8 cellular contexts compared by ENCODE assay signal in genomic region chr21:37072239-37072987, GRCh38. TPM values are rescaled to one million over a fixed set of nuclear protein-coding genes. Genes with fewer than 3 reads are reported as not detected.
A peak's percentile ranks its signal among the peaks of the same experiment; 100 is the strongest.
DNase-seq lines count a peak whose midpoint lies in the region; ATAC-seq and TF ChIP-seq lines count a peak whose summit lies in the region.

No MANE protein-coding gene starts in this region.

- H2AFZ ChIP-seq in neural cell (ENCODE audit: low read depth, low read length) = peak overlapping the region; percentile 62

- 0 to 1% methylated on average over 19 to 46 of the region's 54 CpGs for WGBS in upper lobe of left lung, 2 donors

- peaks cover 41% of the 10 kb centered on the region for H3K79me2 ChIP-seq in neural cell (replicated peaks; ENCODE audit: insufficient read depth, low read length)

- H3K9me3 ChIP-seq in BLaER1 treated with 17β-estradiol and CSF1 and Interleukin-3, amounts not matched to agents 10 nM and 100 nM (replicated peaks in 1 of 11) = peaks cover 0 to 18% (median 11%) of the 10 kb centered on the region in 11 experiments; a peak in 12 of 22 replicates
- H3K9me3 ChIP-seq in neural cell (ENCODE audit: low read length) (no peaks in the 10 kb centered on the region), upper lobe of left lung (no peaks in the 10 kb centered on the region)

- H3K36me3 ChIP-seq in BLaER1 treated with 17β-estradiol and CSF1 and Interleukin-3, amounts not matched to agents 10 nM and 100 nM = peaks cover 7 to 19% (median 12%) of the 10 kb centered on the region in 11 experiments; a peak in 19 of 22 replicates
- H3K36me3 ChIP-seq in neural cell (ENCODE audit: insufficient read depth, low read length) = no peaks in the 10 kb centered on the region
- no peaks in the 10 kb centered on the region for H3K36me3 ChIP-seq in upper lobe of left lung

- H3K9me2 ChIP-seq in neural cell (ENCODE audit: insufficient read depth, low read length) = no peaks in the 10 kb centered on the region

- peak overlapping the region; percentile 92 to 97 (median 95) for H3K9ac ChIP-seq in BLaER1 treated with 17β-estradiol and CSF1 and Interleukin-3, amounts not matched to agents 10 nM and 100 nM
- H3K9ac ChIP-seq in neural cell (ENCODE audit: low read length) = peak overlapping the region; percentile 94

- DNase-seq in NCI-H82 (lab: John Stamatoyannopoulos, UW) (peak; percentile 91), foreskin melanocyte (peak; percentile 68), upper lobe of left lung (peak; percentile 74 to 96)
- peak; percentile 62 for DNase-seq in activated effector memory CD4-positive, alpha-beta T cell treated with Interleukin-2 at 50 U/mL for 16 hours

- peak; percentile 48 for TF ChIP-seq RAD21 in neural cell (conservative IDR thresholded peaks at IDR 0.05)

- no peak for TF ChIP-seq EP300 in neural cell (conservative IDR thresholded peaks at IDR 0.05; ENCODE audit: poor library complexity, severe bottlenecking)
- TF ChIP-seq EP300 in upper lobe of left lung (IDR thresholded peaks at IDR 0.05) = no peak

- peaks cover 28 to 41% (median 35%) of the 10 kb centered on the region in 10 experiments for H3K4me1 ChIP-seq in BLaER1 treated with 17β-estradiol and CSF1 and Interleukin-3, amounts not matched to agents 10 nM and 100 nM
- H3K4me1 ChIP-seq in upper lobe of left lung = peaks cover 9 to 28% (median 15%) of the 10 kb centered on the region in 4 donors

- H3K27me3 ChIP-seq in BLaER1 treated with 17β-estradiol and CSF1 and Interleukin-3, amounts not matched to agents 10 nM and 100 nM = no peaks in the 10 kb centered on the region
- H3K27me3 ChIP-seq in neural cell (ENCODE audit: insufficient read depth, low read depth, low read length) = no peaks in the 10 kb centered on the region
- no peaks in the 10 kb centered on the region for H3K27me3 ChIP-seq in upper lobe of left lung

- peak overlapping the region; percentile 74 to 96 (median 87) for H3K4me3 ChIP-seq in BLaER1 treated with 17β-estradiol and CSF1 and Interleukin-3, amounts not matched to agents 10 nM and 100 nM
- H3K4me3 ChIP-seq in neural cell (ENCODE audit: low read length) = peak overlapping the region; percentile 73
- peak overlapping the region; percentile 83 to 97 (median 90) for H3K4me3 ChIP-seq in upper lobe of left lung

- TF ChIP-seq POLR2A in upper lobe of left lung (IDR thresholded peaks at IDR 0.05) = peak in 1 of 4 donors; percentile 75

- peak overlapping the region; percentile 90 to 98 (median 96) for H3K27ac ChIP-seq in BLaER1 treated with 17β-estradiol and CSF1 and Interleukin-3, amounts not matched to agents 10 nM and 100 nM
- H3K27ac ChIP-seq in neural cell (ENCODE audit: low read length) (peak overlapping the region; percentile 99), upper lobe of left lung (peak overlapping the region; percentile 95 to 100 (median 98))

- peak overlapping the region; percentile 81 to 95 (median 91) for H3K4me2 ChIP-seq in BLaER1 treated with 17β-estradiol and CSF1 and Interleukin-3, amounts not matched to agents 10 nM and 100 nM
- peak overlapping the region; percentile 72 for H3K4me2 ChIP-seq in neural cell (ENCODE audit: low read length)

- peak; percentile 32 for ATAC-seq in GM19043 (IDR thresholded peaks at IDR 0.05; ENCODE audit: low read depth, unreplicated experiment)
- ATAC-seq in HG03196 (IDR thresholded peaks at IDR 0.05; ENCODE audit: unreplicated experiment) = peak; percentile 28
- ATAC-seq in upper lobe of left lung (ENCODE audit: low FRiP score in 2 of 2) = peak; percentile 75 to 87

- H3F3A ChIP-seq in neural cell (ENCODE audit: insufficient read depth, low read length, poor library complexity, severe bottlenecking) = peaks cover 11% of the 10 kb centered on the region

- TF ChIP-seq CTCF in neural cell (IDR thresholded peaks at IDR 0.05; ENCODE audit: poor library complexity, severe bottlenecking) = no peak
- no peak for TF ChIP-seq CTCF in upper lobe of left lung (IDR thresholded peaks at IDR 0.05)

- peaks cover 0 to 34% (median 18%) of the 10 kb centered on the region in 11 experiments; a peak in 14 of 22 replicates for H4K20me1 ChIP-seq in BLaER1 treated with 17β-estradiol and CSF1 and Interleukin-3, amounts not matched to agents 10 nM and 100 nM
- H4K20me1 ChIP-seq in neural cell (ENCODE audit: insufficient read depth) = peaks cover 4% of the 10 kb centered on the region

TF ChIP-seq in neural cell, 6 proteins besides CTCF, POLR2A, EP300 and RAD21:
- TF ChIP-seq REST (IDR thresholded peaks at IDR 0.05; ENCODE audit: borderline replicate concordance) = peak; percentile 87
- TF ChIP-seq SMC3 (conservative IDR thresholded peaks at IDR 0.05; ENCODE audit: poor library complexity) = peak; percentile 41
- peak; percentile 79 for TF ChIP-seq POLR2AphosphoS5 (IDR thresholded peaks at IDR 0.05)
- no peak for TF ChIP-seq MXI1 (conservative IDR thresholded peaks at IDR 0.05; ENCODE audit: poor library complexity, severe bottlenecking)
- TF ChIP-seq EZH2 (IDR thresholded peaks at IDR 0.05; ENCODE audit: borderline replicate concordance, insufficient read depth, low read length, poor library complexity, severe bottlenecking) = no peak
- TF ChIP-seq TAF1 (IDR thresholded peaks at IDR 0.05; ENCODE audit: low read depth) = peak; percentile 72

RNA-seq across cellular contexts. Expression of gene PIGP, which starts 0.5 kb away (rescaled TPM):
- 32.1 and 38.5 TPM in 2 replicates for polyA plus RNA-seq in neural cell
- 5.4 and 7.2 TPM in 2 replicates for polyA minus RNA-seq in neural cell
- total RNA-seq in upper lobe of left lung = 10 to 100 TPM in 4 of 6 donors, 1 to 10 TPM in 2; 3.1 to 33.1 (median 12.6) TPM

RNA-seq across cellular contexts. Expression of gene TTC3, which starts 0.6 kb away (rescaled TPM):
- 332 and 351 TPM in 2 replicates for polyA plus RNA-seq in neural cell
- polyA minus RNA-seq in neural cell = 1,130 and 1,254 TPM in 2 replicates
- 100 to 1,000 TPM in 2 of 6 donors, 10 to 100 TPM in 4; 69.9 to 395 (median 88.2) TPM for total RNA-seq in upper lobe of left lung

Comparison
In these comparisons a context has a peak if more than half of its experiments do, and no peak if none do; other contexts are left out.
1. Peak in every context shown above with its lines: DNase-seq, ATAC-seq, H3K4me3 ChIP-seq and H3K27ac ChIP-seq.
2. ATAC-seq: peak in every context shown above with its lines; median percentile 81 in upper lobe of left lung; 32 in GM19043; 28 in HG03196.